ENCODE assay signal across 29 cellular contexts in the genomic region with DNA sequence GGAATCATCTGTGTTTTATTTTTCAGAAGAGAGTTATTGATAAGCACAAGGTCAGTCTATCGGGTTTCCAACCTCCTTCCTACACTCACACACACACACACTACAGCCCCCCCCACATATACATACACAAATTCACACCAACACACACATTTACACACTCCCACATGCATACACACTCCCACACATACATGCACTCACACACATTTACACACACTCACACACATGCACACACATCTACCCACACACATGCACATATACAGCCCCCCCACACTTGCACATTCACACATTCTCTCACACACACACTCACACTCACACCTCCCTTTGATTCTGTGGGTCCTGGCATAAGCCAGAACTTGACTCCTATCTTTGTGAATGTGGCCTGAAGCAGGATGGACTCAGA. TPM values are rescaled to one million over a fixed set of nuclear protein-coding genes. Genes with fewer than 3 reads are reported as not detected.
A peak's percentile ranks its signal among the peaks of the same experiment; 100 is the strongest.
DNase-seq lines count a peak whose midpoint lies in the region; ATAC-seq, FAIRE-seq and TF ChIP-seq lines count a peak whose summit lies in the region.
"Had no signal": no experiment of that assay in that cellular context is flagged by ENCODE, and none has a peak within 500 bp of the region (broad histone marks: within the 10 kb centered on the region; RNA-seq: fewer than 3 reads in every experiment).

No MANE protein-coding gene starts in this region.

- no peaks in the 10 kb centered on the region for H3K4me1 ChIP-seq in HEK293 (ENCODE audit: control insufficient read depth, insufficient read depth, low read length)
- H3K4me1 ChIP-seq in GM12878 (ENCODE audit: control insufficient read depth, insufficient read depth, low read length) = no peaks in the 10 kb centered on the region
- H3K4me1 ChIP-seq in lung (ENCODE audit: control insufficient read depth in 2 of 2, insufficient read depth in 2 of 2, low read length in 2 of 2) = peaks cover 0 to 1% of the 10 kb centered on the region in 2 donors
- H3K4me1 ChIP-seq: BE2C, BLaER1 had no signal

- in situ Hi-C loops in GM12878 (cut with MboI) = no loop called here

- H3K27me3 Mint-ChIP-seq in glutamatergic neuron (ENCODE audit: unreplicated experiment) = peaks cover 5% of the 10 kb centered on the region
- H3K27me3 Mint-ChIP-seq: CD4-positive, CD25-positive, alpha-beta regulatory T cell had no signal

- H3K36me3 ChIP-seq in HEK293 (ENCODE audit: control insufficient read depth in 2 of 2, insufficient read depth in 1 of 2, low read length in 2 of 2) = no peaks in the 10 kb centered on the region
- H3K36me3 ChIP-seq in GM12878 (ENCODE audit: control insufficient read depth in 2 of 2, insufficient read depth in 2 of 2, low read length in 1 of 2) = no peaks in the 10 kb centered on the region
- no peaks in the 10 kb centered on the region for H3K36me3 ChIP-seq in lung (ENCODE audit: control insufficient read depth in 2 of 2, insufficient read depth in 2 of 2, low read length in 2 of 2)
- H3K36me3 ChIP-seq: BE2C, BLaER1 had no signal

- WGBS in GM12878 (ENCODE audit: insufficient coverage, insufficient replicate concordance, low lambda C conversion rate, missing lambda C conversion rate) = 6% methylated on average over 1 of the region's 1 CpG
- 82 to 100% methylated on average over 1 of the region's 1 CpG for WGBS in lung, 2 donors

- H3K4me3 Mint-ChIP-seq in glutamatergic neuron (ENCODE audit: unreplicated experiment) = no peak overlapping the region
- H3K4me3 Mint-ChIP-seq: CD14-positive monocyte; CD4-positive, alpha-beta memory T cell; CD4-positive, CD25-positive, alpha-beta regulatory T cell; CD8-positive, alpha-beta memory T cell had no signal

- no peak overlapping the region for H3K27ac Mint-ChIP-seq in glutamatergic neuron (ENCODE audit: unreplicated experiment)
- H3K27ac Mint-ChIP-seq: CD14-positive monocyte; CD4-positive, alpha-beta memory T cell; CD4-positive, CD25-positive, alpha-beta regulatory T cell had no signal

- H3K9me3 ChIP-seq in HEK293 (ENCODE audit: control insufficient read depth, insufficient read depth, low read depth, low read length) = no peaks in the 10 kb centered on the region
- H3K9me3 ChIP-seq in GM12878 (replicated peaks; ENCODE audit: control insufficient read depth, insufficient read depth, low read length) = no peaks in the 10 kb centered on the region
- H3K9me3 ChIP-seq in lung (ENCODE audit: control insufficient read depth in 2 of 2, insufficient read depth in 1 of 2, low read length in 1 of 2) = peaks cover 0 to 15% of the 10 kb centered on the region in 2 donors
- H3K9me3 ChIP-seq: BE2C, BLaER1 had no signal

- H3K9ac ChIP-seq in GM12878 (ENCODE audit: control insufficient read depth, insufficient read depth, low read length) = no peak overlapping the region
- H3K9ac ChIP-seq: BLaER1 had no signal

- TF ChIP-seq CTCF in HEK293 (tag by site-specific recombination; IDR thresholded peaks at IDR 0.05) (no peak), GM12878 (IDR thresholded peaks at IDR 0.05 in 2 of 3, conservative IDR thresholded peaks at IDR 0.05 in 1 of 3; ENCODE audit: control insufficient read depth in 2 of 3, extremely low read depth in 1 of 3, insufficient read depth in 1 of 3, low read depth in 3 of 3, low read length in 3 of 3) (no peak), lung (IDR thresholded peaks at IDR 0.05; ENCODE audit: control extremely low read depth, extremely low read depth) (no peak), glutamatergic neuron (IDR thresholded peaks at IDR 0.05; ENCODE audit: partially characterized antibody, unreplicated experiment) (no peak), dorsolateral prefrontal cortex (IDR thresholded peaks at IDR 0.05 in 54 of 56, conservative IDR thresholded peaks at IDR 0.05 in 2 of 56; ENCODE audit: low read depth in 1 of 56, partially characterized antibody in 56 of 56) (no peak)

- DNase-seq in HTR-8/SVneo (ENCODE audit: insufficient read length, low spot score) (no peak), GM12878 (ENCODE audit: low read depth, low spot score) (no peak), lung (ENCODE audit: low spot score) (no peak), glutamatergic neuron (no peak), dorsolateral prefrontal cortex (no peak), NCI-H2107 (lab: John Stamatoyannopoulos, UW) (no peak)
- DNase-seq: 8988T; ACHN; BE2C; C1 segment of cervical spinal cord; CD4-positive, alpha-beta memory T cell; CD4-positive, CD25-positive, alpha-beta regulatory T cell; CD8-positive, alpha-beta memory T cell; COR-L47; DMS 273 treated with DMSO at 0.1 percent for 48 hours; DMS153; DMS53; DMS79; DND-41; EL; GDM1 had no signal

- no TSS peak for BruUV-seq in GM12878 (replicated peaks; lab: Mats Ljungman, UMichigan)

- H3K36me3 Mint-ChIP-seq in glutamatergic neuron (ENCODE audit: unreplicated experiment) = no peaks in the 10 kb centered on the region
- H3K36me3 Mint-ChIP-seq: CD14-positive monocyte; CD4-positive, alpha-beta memory T cell; CD4-positive, CD25-positive, alpha-beta regulatory T cell; CD8-positive, alpha-beta memory T cell had no signal

- H3K9me3 Mint-ChIP-seq in glutamatergic neuron (ENCODE audit: unreplicated experiment) = peaks cover 3% of the 10 kb centered on the region

- POLR2A ChIA-PET in HEK293 (lab: Yijun Ruan, JAX) = no interaction called here
- POLR2A ChIA-PET in GM12878 (lab: Charles Lee) = no interaction called here

- TF ChIP-seq EP300 in GM12878 (IDR thresholded peaks at IDR 0.05; ENCODE audit: borderline replicate concordance in 1 of 2, control insufficient read depth in 1 of 2, low read depth in 2 of 2, low read length in 2 of 2) = no peak

- TF ChIP-seq RAD21 in GM12878 (IDR thresholded peaks at IDR 0.05; ENCODE audit: insufficient read depth, low read depth, low read length) = no peak

- CTCF ChIA-PET in HEK293 (lab: Yijun Ruan, JAX) (no interaction called here), GM12878 (lab: Yijun Ruan, JAX) (no interaction called here)

- H3K4me1 Mint-ChIP-seq in glutamatergic neuron (ENCODE audit: low read depth, unreplicated experiment) = peaks cover 2% of the 10 kb centered on the region
- H3K4me1 Mint-ChIP-seq: CD14-positive monocyte; CD4-positive, alpha-beta memory T cell; CD4-positive, CD25-positive, alpha-beta regulatory T cell; CD8-positive, alpha-beta memory T cell had no signal

- FAIRE-seq in HTR-8/SVneo (lab: Jason Lieb, UNC) (peak; percentile 74), GM12878 (lab: Jason Lieb, UNC) (no peak)
- FAIRE-seq: A204.1, GM12891 had no signal

- SMC1A ChIA-PET in GM12878 (lab: Charles Lee; ENCODE audit: uncharacterized antibody, unreplicated experiment) = no interaction called here

- H3K4me3 ChIP-seq in HEK293 (ENCODE audit: low read depth, low read length) = no peak overlapping the region
- H3K4me3 ChIP-seq in GM12878 = no peak overlapping the region
- peak overlapping the region; percentile 30 for H3K4me3 ChIP-seq in lung
- no peak overlapping the region for H3K4me3 ChIP-seq in dorsolateral prefrontal cortex
- H3K4me3 ChIP-seq: BLaER1 had no signal

- TF ChIP-seq POLR2A in GM12878 (IDR thresholded peaks at IDR 0.05; ENCODE audit: low read depth, low read length) = no peak

- no peaks in the 10 kb centered on the region for H3K79me2 ChIP-seq in GM12878 (ENCODE audit: control insufficient read depth, insufficient read depth, low read length)

- H3K4me2 ChIP-seq in GM12878 (ENCODE audit: control insufficient read depth, insufficient read depth) = no peak overlapping the region
- H3K4me2 ChIP-seq: BLaER1 had no signal

- H3K27ac ChIP-seq in HEK293 (ENCODE audit: extremely low read depth, low read depth, low read length) = no peak overlapping the region
- H3K27ac ChIP-seq in GM12878 (ENCODE audit: control insufficient read depth, insufficient read depth) = no peak overlapping the region
- no peak overlapping the region for H3K27ac ChIP-seq in lung (ENCODE audit: low read depth in 1 of 2, low read length in 1 of 2)
- no peak overlapping the region for H3K27ac ChIP-seq in dorsolateral prefrontal cortex
- H3K27ac ChIP-seq: BLaER1 had no signal

- RAD21 ChIA-PET in GM12878 (lab: Charles Lee; ENCODE audit: unreplicated experiment) = no interaction called here

- H2AFZ ChIP-seq in GM12878 (ENCODE audit: control insufficient read depth, low read depth, low read length) = no peak overlapping the region

- no peaks in the 10 kb centered on the region for H4K20me1 ChIP-seq in GM12878 (ENCODE audit: control insufficient read depth, insufficient read depth)
- H4K20me1 ChIP-seq: BLaER1 had no signal

- no peak for ATAC-seq in GM12878
- ATAC-seq in lung (ENCODE audit: insufficient read depth, low FRiP score) = no peak
- no peak for ATAC-seq in GM18517 (IDR thresholded peaks at IDR 0.05; ENCODE audit: unreplicated experiment)

- intact Hi-C loops in GM12878 (cut with micrococcal nuclease; ENCODE audit: unreplicated experiment) (no loop called here), dorsolateral prefrontal cortex (cut with DNase I) (no loop called here)

- H3K27me3 ChIP-seq in GM12878 (replicated peaks in 1 of 2; ENCODE audit: control insufficient read depth in 2 of 2, insufficient read depth in 2 of 2, low read length in 1 of 2) (no peaks in the 10 kb centered on the region), lung (ENCODE audit: control insufficient read depth, insufficient read depth) (no peaks in the 10 kb centered on the region), dorsolateral prefrontal cortex (peaks cover 0 to 13% (median 0%) of the 10 kb centered on the region in 45 donors)
- H3K27me3 ChIP-seq: BE2C, BLaER1 had no signal

RNA-seq across cellular contexts. Expression of gene PAX1, which starts 34.5 kb away (rescaled TPM):
- not detected in 2 replicates for total RNA-seq in GM12878 (2013; cell fraction: nucleolus; rRNA removed)
- total RNA-seq in GM12878 (2014; rRNA removed) = not detected in 2 replicates
- not detected in 2 replicates for total RNA-seq in GM12878 (2014; rRNA removed; fragmentation: Illumina TruSeq; extraction: Trizol)
- not detected in 2 replicates for total RNA-seq in GM12878 (2021)
- not detected for polyA plus RNA-seq in GM12878 (2011; ENCODE audit: low read depth)
- polyA plus RNA-seq in GM12878 (2011; rRNA removed) = not detected in 2 replicates
- polyA plus RNA-seq in GM12878 (2011; cell fraction: cytosol; rRNA removed) = not detected in 2 replicates
- polyA plus RNA-seq in GM12878 (2011; cell fraction: nucleus; rRNA removed) = not detected in 2 replicates
- polyA plus RNA-seq in GM12878 (2012) = not detected in 2 replicates
- polyA plus RNA-seq in GM12878 (2014; fragmentation: Illumina TruSeq; extraction: Trizol) = not detected in 2 replicates
- polyA plus RNA-seq in GM12878 (2014; fragmentation: Nextera tagmentation; extraction: Ambion mirVana) = not detected
- not detected in 2 replicates for polyA plus RNA-seq in GM12878 (2014; rRNA removed)
- polyA plus RNA-seq in GM12878 (2016; fragmentation: Nextera tagmentation; extraction: Ambion mirVana) = not detected
- polyA minus RNA-seq in GM12878 (2011; rRNA and poly(A)+ RNA removed) = not detected in 2 replicates
- polyA minus RNA-seq in GM12878 (2011; cell fraction: cytosol; rRNA and poly(A)+ RNA removed) = not detected in 2 replicates
- polyA minus RNA-seq in GM12878 (2011; cell fraction: nucleus; rRNA and poly(A)+ RNA removed) = not detected in 2 replicates
- total RNA-seq in lung = under 1 TPM in 1 of 2 donors, not detected in 1; 0.14 TPM
- polyA plus RNA-seq in lung = under 1 TPM; 0.05 to 0.06 TPM
- total RNA-seq in glutamatergic neuron (ENCODE audit: unreplicated experiment) = not detected
- 1 to 10 TPM in 1 of 120 experiments, under 1 TPM in 6, not detected in 113; 0.10 to 1.2 (median 0.22) TPM for total RNA-seq in dorsolateral prefrontal cortex
- total RNA-seq: CD4-positive, alpha-beta memory T cell; CD4-positive, CD25-positive, alpha-beta regulatory T cell; CD8-positive, alpha-beta memory T cell; G401 had no signal
- polyA plus RNA-seq: AG04450; CD14-positive monocyte; CD4-positive, alpha-beta memory T cell; CD4-positive, CD25-positive, alpha-beta regulatory T cell; CD8-positive, alpha-beta memory T cell had no signal
